ENCODE assay signal across 8 cellular contexts in genomic region chr2:64202206-64202864, GRCh38. TPM values are rescaled to one million over a fixed set of nuclear protein-coding genes. Genes with fewer than 3 reads are reported as not detected.
DNase-seq lines count a peak whose midpoint lies in the region; ATAC-seq, FAIRE-seq and TF ChIP-seq lines count a peak whose summit lies in the region.

No MANE protein-coding gene starts in this region.

- no peaks in the 10 kb centered on the region for H3K9me3 Mint-ChIP-seq in progenitor cell of endocrine pancreas (ENCODE audit: low read depth)

- peaks cover 41% of the 10 kb centered on the region for H3K4me1 Mint-ChIP-seq in progenitor cell of endocrine pancreas (ENCODE audit: low read depth)

- no peak for TF ChIP-seq CTCF in epithelial cell of esophagus (IDR thresholded peaks at IDR 0.05; ENCODE audit: insufficient read depth, low read depth, low read length, missing control alignments)
- no peak for TF ChIP-seq CTCF in prostate gland (IDR thresholded peaks at IDR 0.05)
- TF ChIP-seq CTCF in D721Med (IDR thresholded peaks at IDR 0.05; ENCODE audit: insufficient read depth, missing control alignments) = no peak
- no peak for TF ChIP-seq CTCF in progenitor cell of endocrine pancreas (IDR thresholded peaks at IDR 0.05; ENCODE audit: unreplicated experiment)

- DNase-seq in RPMI7951 (ENCODE audit: low read depth) = peak; percentile 33
- DNase-seq in epithelial cell of esophagus (ENCODE audit: low read depth) = peak; percentile 43
- peak; percentile 39 for DNase-seq in prostate gland (ENCODE audit: low spot score)
- no peak for DNase-seq in NCI-H69 (lab: John Stamatoyannopoulos, UW)
- DNase-seq in D721Med (ENCODE audit: insufficient read length, low spot score) = no peak
- no peak for DNase-seq in progenitor cell of endocrine pancreas (ENCODE audit: low spot score, unreplicated experiment)
- no peak for DNase-seq in NCI-H2081 treated with DMSO at 0.1 percent for 48 hours (lab: John Stamatoyannopoulos, UW)

- FAIRE-seq in D721Med (lab: Jason Lieb, UNC) = no peak

- no peak overlapping the region for H3K27ac Mint-ChIP-seq in progenitor cell of endocrine pancreas

- H3K36me3 ChIP-seq in prostate gland = no peaks in the 10 kb centered on the region

- TF ChIP-seq POLR2A in prostate gland (IDR thresholded peaks at IDR 0.05) = no peak

- no peak overlapping the region for H3K4me3 Mint-ChIP-seq in progenitor cell of endocrine pancreas (ENCODE audit: low read depth)

- WGBS in prostate gland = 16% methylated on average over 4 of the region's 4 CpGs

- H3K36me3 Mint-ChIP-seq in progenitor cell of endocrine pancreas (ENCODE audit: insufficient read depth) = no peaks in the 10 kb centered on the region

- intact Hi-C loops in prostate gland (cut with DNase I) = no loop called here

- peaks cover 11% of the 10 kb centered on the region for H3K4me1 ChIP-seq in prostate gland (replicated peaks)

- H3K27ac ChIP-seq in prostate gland = peak overlapping the region; percentile 82 to 89

- peak; percentile 45 for ATAC-seq in GM18498 (IDR thresholded peaks at IDR 0.05; ENCODE audit: unreplicated experiment)

- H3K9me3 ChIP-seq in prostate gland = no peaks in the 10 kb centered on the region

- H3K4me3 ChIP-seq in epithelial cell of esophagus (ENCODE audit: low read length) (no peak overlapping the region), prostate gland (no peak overlapping the region)

- H3K27me3 Mint-ChIP-seq in progenitor cell of endocrine pancreas = no peaks in the 10 kb centered on the region

- H3K27me3 ChIP-seq in prostate gland (replicated peaks; ENCODE audit: insufficient read depth) = no peaks in the 10 kb centered on the region

RNA-seq across cellular contexts. Expression of gene PELI1, which starts 58.1 kb away (rescaled TPM):
- 4.6 and 6.2 TPM in 2 replicates for total RNA-seq in RPMI7951 (2014; rRNA removed; shearing (Covaris generic))
- 10 to 100 TPM; 16.9 to 32.9 TPM for total RNA-seq in prostate gland
- total RNA-seq in progenitor cell of endocrine pancreas = 68.4 and 72.4 TPM in 2 replicates

Comparison
In these comparisons a context has a peak if more than half of its experiments do, and no peak if none do; other contexts are left out.
1. DNase-seq: peak in RPMI7951 (single experiment), epithelial cell of esophagus (single experiment) and prostate gland (single experiment); none in NCI-H69 (single experiment), D721Med (single experiment), progenitor cell of endocrine pancreas (single experiment) and NCI-H2081 treated with DMSO at 0.1 percent for 48 hours (single experiment).